ENCODE assay signal across 14 cellular contexts in genomic region chr2:241008711-241009121, GRCh38. TPM values are rescaled to one million over a fixed set of nuclear protein-coding genes. Genes with fewer than 3 reads are reported as not detected.
DNase-seq lines count a peak whose midpoint lies in the region; ATAC-seq and TF ChIP-seq lines count a peak whose summit lies in the region.
"Had no signal": no experiment of that assay in that cellular context is flagged by ENCODE, and none has a peak within 500 bp of the region (broad histone marks: within the 10 kb centered on the region; RNA-seq: fewer than 3 reads in every experiment).

No MANE protein-coding gene starts in this region.

- H3K36me3 Mint-ChIP-seq in GM23338 (ENCODE audit: low read depth): peaks cover 20% of the 10 kb centered on the region
- H3K36me3 Mint-ChIP-seq in activated naive CD8-positive, alpha-beta T cell: peaks cover 11% of the 10 kb centered on the region
- peaks cover 11% of the 10 kb centered on the region for H3K36me3 Mint-ChIP-seq in nephron progenitor cell (ENCODE audit: low read depth)

- H3K4me3 Mint-ChIP-seq in GM23338 (no peak overlapping the region), nephron progenitor cell (peak overlapping the region; percentile 7)
- peak overlapping the region; percentile 66 for H3K4me3 Mint-ChIP-seq in activated naive CD8-positive, alpha-beta T cell
- H3K4me3 Mint-ChIP-seq: dendritic cell treated with granulocyte-macrophage colony-stimulating factor and Interleukin-4, amounts not matched to agents 40 ng/mL and 50 ng/mL, for 4 days; stimulated activated memory B cell treated with anti-CD40 and anti-IgM and Interleukin-4, amounts not matched to agents 10 μg/mL and 1 μg/mL and 100 μg/mL, for 72 hours had no signal

- ATAC-seq in GM23338: no peak
- ATAC-seq: stimulated activated memory B cell treated with anti-CD40 and anti-IgM and Interleukin-4, amounts not matched to agents 10 μg/mL and 1 μg/mL and 100 μg/mL, for 72 hours had no signal

- H3K27me3 Mint-ChIP-seq in GM23338 (ENCODE audit: insufficient read depth, low read depth, poor library complexity): peaks cover 10% of the 10 kb centered on the region
- no peaks in the 10 kb centered on the region for H3K27me3 Mint-ChIP-seq in activated naive CD8-positive, alpha-beta T cell
- peaks cover 42% of the 10 kb centered on the region for H3K27me3 Mint-ChIP-seq in nephron progenitor cell (ENCODE audit: low read depth, poor library complexity)

- H3K9me3 ChIP-seq in BLaER1: peaks cover 23% of the 10 kb centered on the region

- no peaks in the 10 kb centered on the region for H3K79me2 ChIP-seq in GM23338 (replicated peaks; ENCODE audit: insufficient read depth)

- H3K27ac ChIP-seq in BLaER1 (peak overlapping the region; percentile 87; the same call in 1 of the 2 replicates), GM23338 (ENCODE audit: low read depth) (no peak overlapping the region)

- H3K4me3 ChIP-seq in BLaER1: no peak overlapping the region
- no peak overlapping the region for H3K4me3 ChIP-seq in GM23338

- H4K20me1 ChIP-seq in BLaER1 (no peaks in the 10 kb centered on the region), GM23338 (replicated peaks; ENCODE audit: insufficient read depth) (no peaks in the 10 kb centered on the region)

- peak overlapping the region; percentile 93 for H3K4me2 ChIP-seq in BLaER1
- H3K4me2 ChIP-seq in GM23338: no peak overlapping the region

- no peaks in the 10 kb centered on the region for H3K27me3 ChIP-seq in BLaER1
- no peaks in the 10 kb centered on the region for H3K27me3 ChIP-seq in GM23338 (ENCODE audit: insufficient read depth)

- H3K27ac Mint-ChIP-seq in GM23338: peak overlapping the region; percentile 56; the same call in 1 of the 2 replicates
- peak overlapping the region; percentile 88 for H3K27ac Mint-ChIP-seq in activated naive CD8-positive, alpha-beta T cell
- H3K27ac Mint-ChIP-seq in nephron progenitor cell: no peak overlapping the region
- H3K27ac Mint-ChIP-seq: dendritic cell treated with granulocyte-macrophage colony-stimulating factor and Interleukin-4, amounts not matched to agents 40 ng/mL and 50 ng/mL, for 4 days; stimulated activated memory B cell treated with anti-CD40 and anti-IgM and Interleukin-4, amounts not matched to agents 10 μg/mL and 1 μg/mL and 100 μg/mL, for 72 hours; WTC11 had no signal

- H3K36me3 ChIP-seq in BLaER1 (0 out of 2 replicates have a peak, but pooled peaks cover 3% of the 10 kb centered on the region), GM23338 (ENCODE audit: insufficient read depth) (no peaks in the 10 kb centered on the region)

- H3F3A ChIP-seq in GM23338 (replicated peaks; ENCODE audit: low read depth): 0 out of 2 replicates have a peak, but pooled peaks cover 4% of the 10 kb centered on the region

- no peak overlapping the region for H2AFZ ChIP-seq in GM23338

- H3K4me1 Mint-ChIP-seq in GM23338 (peaks cover 23% of the 10 kb centered on the region), nephron progenitor cell (peaks cover 19% of the 10 kb centered on the region)
- H3K4me1 Mint-ChIP-seq in activated naive CD8-positive, alpha-beta T cell (ENCODE audit: low read depth): peaks cover 64% of the 10 kb centered on the region

- H3K9me3 Mint-ChIP-seq in GM23338 (peaks cover 29% of the 10 kb centered on the region), nephron progenitor cell (peaks cover 30% of the 10 kb centered on the region)
- peaks cover 5% of the 10 kb centered on the region for H3K9me3 Mint-ChIP-seq in activated naive CD8-positive, alpha-beta T cell (ENCODE audit: low read depth)

- TF ChIP-seq CTCF in GM23338 (conservative IDR thresholded peaks at IDR 0.05; ENCODE audit: low read depth in 2 of 2) (no peak), nephron progenitor cell (IDR thresholded peaks at IDR 0.05) (no peak)

- no peak for DNase-seq in GM23338 (ENCODE audit: low spot score)
- no peak for DNase-seq in nephron progenitor cell
- DNase-seq in NK-92 (lab: John Stamatoyannopoulos, UW; ENCODE audit: unreplicated experiment): no peak
- no peak for DNase-seq in A172 (ENCODE audit: low spot score)
- DNase-seq in SW 1271 (lab: John Stamatoyannopoulos, UW): no peak
- no peak for DNase-seq in NCI-H82 (lab: John Stamatoyannopoulos, UW)
- DNase-seq: midbrain, MV-4-11, NCI-H2171 had no signal

- peaks cover 3% of the 10 kb centered on the region; the same call in 1 of the 2 replicates for H3K9me2 ChIP-seq in GM23338 (ENCODE audit: insufficient read depth)

- H3K9ac ChIP-seq in BLaER1: peak overlapping the region; percentile 28; the same call in 1 of the 2 replicates

- H3K4me1 ChIP-seq in BLaER1 (peaks cover 62% of the 10 kb centered on the region), GM23338 (ENCODE audit: insufficient read depth) (peaks cover 19% of the 10 kb centered on the region)

TF ChIP-seq in GM23338, 12 proteins besides CTCF, POLR2A, EP300 and RAD21 (continues in another document):
- TF ChIP-seq JUNB (IDR thresholded peaks at IDR 0.05; ENCODE audit: unreplicated experiment) (no peak), EZH2phosphoT487 (IDR thresholded peaks at IDR 0.05; ENCODE audit: unreplicated experiment) (no peak), NANOG (IDR thresholded peaks at IDR 0.05; ENCODE audit: borderline replicate concordance) (no peak), ZNF331 (CRISPR knock-in tag; IDR thresholded peaks at IDR 0.05; ENCODE audit: low read depth) (no peak), POLR2AphosphoS5 (IDR thresholded peaks at IDR 0.05; ENCODE audit: low read depth) (no peak), ZNF114 (CRISPR knock-in tag; IDR thresholded peaks at IDR 0.05) (no peak), STAT1 (IDR thresholded peaks at IDR 0.05; ENCODE audit: unreplicated experiment) (no peak), EZH2 (IDR thresholded peaks at IDR 0.05; ENCODE audit: low read depth, unreplicated experiment) (no peak)
- TF ChIP-seq, protein P1, sequence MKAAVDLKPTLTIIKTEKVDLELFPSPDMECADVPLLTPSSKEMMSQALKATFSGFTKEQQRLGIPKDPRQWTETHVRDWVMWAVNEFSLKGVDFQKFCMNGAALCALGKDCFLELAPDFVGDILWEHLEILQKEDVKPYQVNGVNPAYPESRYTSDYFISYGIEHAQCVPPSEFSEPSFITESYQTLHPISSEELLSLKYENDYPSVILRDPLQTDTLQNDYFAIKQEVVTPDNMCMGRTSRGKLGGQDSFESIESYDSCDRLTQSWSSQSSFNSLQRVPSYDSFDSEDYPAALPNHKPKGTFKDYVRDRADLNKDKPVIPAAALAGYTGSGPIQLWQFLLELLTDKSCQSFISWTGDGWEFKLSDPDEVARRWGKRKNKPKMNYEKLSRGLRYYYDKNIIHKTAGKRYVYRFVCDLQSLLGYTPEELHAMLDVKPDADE (IDR thresholded peaks at IDR 0.05): no peak

RNA-seq across cellular contexts. Expression of gene SNED1, which starts 10.3 kb away (rescaled TPM):
- total RNA-seq in GM23338 (2014; rRNA removed; shearing (Covaris generic)): 1.1 and 2.8 TPM in 2 replicates
- polyA plus RNA-seq in GM23338 (2016; fragmentation: Nextera tagmentation; extraction: Ambion mirVana): 1.3 and 1.5 TPM in 2 replicates
- total RNA-seq in A172 (2014; rRNA removed; shearing (Covaris generic)): 2.5 and 5.2 TPM in 2 replicates
